28 cellular contexts compared by ENCODE assay signal in genomic region chr9:99180662-99181061, GRCh38. TPM values are rescaled to one million over a fixed set of nuclear protein-coding genes. Genes with fewer than 3 reads are reported as not detected.
A peak's percentile ranks its signal among the peaks of the same experiment; 100 is the strongest.
DNase-seq lines count a peak whose midpoint lies in the region; ATAC-seq and TF ChIP-seq lines count a peak whose summit lies in the region.
"Had no signal": no experiment of that assay in that cellular context is flagged by ENCODE, and none has a peak within 500 bp of the region (broad histone marks: within the 10 kb centered on the region; RNA-seq: fewer than 3 reads in every experiment).

No MANE protein-coding gene starts in this region.

- peaks cover 48% of the 10 kb centered on the region for H3K4me1 Mint-ChIP-seq in activated CD4-positive, alpha-beta T cell treated with anti-CD3 and anti-CD28 coated beads for 36 hours
- H3K4me1 Mint-ChIP-seq in activated CD4-positive, alpha-beta T cell treated with anti-CD3 and anti-CD28 coated beads, Interleukin-2, amount 10 ng/mL, durations not matched to agents 7 days and 5 days = peaks cover 55% of the 10 kb centered on the region
- peaks cover 69% of the 10 kb centered on the region for H3K4me1 Mint-ChIP-seq in activated T-helper 1 cell treated with anti-CD3 and anti-CD28 coated beads, Interleukin-12 subunit alpha, Interleukin-12 subunit beta, Interleukin-2, Interleukin-4 antibody, amounts not matched to agents 30 ng/mL and 10 ng/mL and 1 ng/mL, durations not matched to agents 14 hours and 24 hours and 36 hours (ENCODE audit: low read depth)

- peak overlapping the region; percentile 67 for H3K9ac ChIP-seq in smooth muscle cell (ENCODE audit: low read depth)
- H3K9ac ChIP-seq: parathyroid adenoma had no signal

- no peaks in the 10 kb centered on the region for H3K9me3 Mint-ChIP-seq in activated CD4-positive, alpha-beta T cell treated with anti-CD3 and anti-CD28 coated beads for 36 hours (ENCODE audit: low read depth)
- no peaks in the 10 kb centered on the region for H3K9me3 Mint-ChIP-seq in activated CD4-positive, alpha-beta T cell treated with anti-CD3 and anti-CD28 coated beads, Interleukin-2, amount 10 ng/mL, durations not matched to agents 7 days and 5 days
- no peaks in the 10 kb centered on the region for H3K9me3 Mint-ChIP-seq in activated T-helper 1 cell treated with anti-CD3 and anti-CD28 coated beads, Interleukin-12 subunit alpha, Interleukin-12 subunit beta, Interleukin-2, Interleukin-4 antibody, amounts not matched to agents 30 ng/mL and 10 ng/mL and 1 ng/mL, durations not matched to agents 14 hours and 24 hours and 36 hours
- H3K9me3 Mint-ChIP-seq: activated naive CD4-positive, alpha-beta T cell treated with anti-CD3 and anti-CD28 coated beads, Interleukin-2, amount 50 U/mL, for 24 hours; central memory CD8-positive, alpha-beta T cell; nephron progenitor cell had no signal

- H3K27me3 ChIP-seq in smooth muscle cell (ENCODE audit: low read depth) = no peaks in the 10 kb centered on the region

- POLR2A ChIA-PET in activated CD4-positive, alpha-beta T cell treated with anti-CD3 and anti-CD28 coated beads for 36 hours (lab: Charles Lee) = no interaction called here
- POLR2A ChIA-PET in activated CD4-positive, alpha-beta T cell treated with anti-CD3 and anti-CD28 coated beads, Interleukin-2, amount 10 ng/mL, durations not matched to agents 7 days and 5 days (lab: Charles Lee) = no interaction called here

- no peak overlapping the region for H3K4me3 ChIP-seq in smooth muscle cell
- H3K4me3 ChIP-seq: dorsolateral prefrontal cortex had no signal

- H3K27me3 Mint-ChIP-seq in activated CD4-positive, alpha-beta T cell treated with anti-CD3 and anti-CD28 coated beads for 36 hours = no peaks in the 10 kb centered on the region
- no peaks in the 10 kb centered on the region for H3K27me3 Mint-ChIP-seq in activated CD4-positive, alpha-beta T cell treated with anti-CD3 and anti-CD28 coated beads, Interleukin-2, amount 10 ng/mL, durations not matched to agents 7 days and 5 days
- peaks cover 3% of the 10 kb centered on the region for H3K27me3 Mint-ChIP-seq in activated T-helper 1 cell treated with anti-CD3 and anti-CD28 coated beads, Interleukin-12 subunit alpha, Interleukin-12 subunit beta, Interleukin-2, Interleukin-4 antibody, amounts not matched to agents 30 ng/mL and 10 ng/mL and 1 ng/mL, durations not matched to agents 14 hours and 24 hours and 36 hours (ENCODE audit: insufficient read depth)
- H3K27me3 Mint-ChIP-seq: activated naive CD4-positive, alpha-beta T cell treated with anti-CD3 and anti-CD28 coated beads, Interleukin-2, amount 50 U/mL, for 24 hours; central memory CD8-positive, alpha-beta T cell had no signal

- H3K4me3 Mint-ChIP-seq in activated CD4-positive, alpha-beta T cell treated with anti-CD3 and anti-CD28 coated beads for 36 hours = no peak overlapping the region
- no peak overlapping the region for H3K4me3 Mint-ChIP-seq in activated CD4-positive, alpha-beta T cell treated with anti-CD3 and anti-CD28 coated beads, Interleukin-2, amount 10 ng/mL, durations not matched to agents 7 days and 5 days
- no peak overlapping the region for H3K4me3 Mint-ChIP-seq in activated T-helper 1 cell treated with anti-CD3 and anti-CD28 coated beads, Interleukin-12 subunit alpha, Interleukin-12 subunit beta, Interleukin-2, Interleukin-4 antibody, amounts not matched to agents 30 ng/mL and 10 ng/mL and 1 ng/mL, durations not matched to agents 14 hours and 24 hours and 36 hours
- H3K4me3 Mint-ChIP-seq: activated naive CD4-positive, alpha-beta T cell treated with anti-CD3 and anti-CD28 coated beads, Interleukin-2, amount 50 U/mL, for 24 hours; central memory CD8-positive, alpha-beta T cell; nephron progenitor cell had no signal

- peak overlapping the region; percentile 77 for H3K27ac Mint-ChIP-seq in activated CD4-positive, alpha-beta T cell treated with anti-CD3 and anti-CD28 coated beads for 36 hours
- no peak overlapping the region for H3K27ac Mint-ChIP-seq in activated CD4-positive, alpha-beta T cell treated with anti-CD3 and anti-CD28 coated beads, Interleukin-2, amount 10 ng/mL, durations not matched to agents 7 days and 5 days
- H3K27ac Mint-ChIP-seq in activated T-helper 1 cell treated with anti-CD3 and anti-CD28 coated beads, Interleukin-12 subunit alpha, Interleukin-12 subunit beta, Interleukin-2, Interleukin-4 antibody, amounts not matched to agents 30 ng/mL and 10 ng/mL and 1 ng/mL, durations not matched to agents 14 hours and 24 hours and 36 hours = peak overlapping the region; percentile 86
- H3K27ac Mint-ChIP-seq: activated naive CD4-positive, alpha-beta T cell treated with anti-CD3 and anti-CD28 coated beads, Interleukin-2, amount 50 U/mL, for 24 hours; nephron progenitor cell had no signal

- intact Hi-C loops in activated CD4-positive, alpha-beta T cell treated with anti-CD3 and anti-CD28 coated beads for 36 hours (cut with DNase I, micrococcal nuclease) = loop anchor here (1.0 to 10.0 kb wide), 6 partner anchors 17 to 1417 kb away; partner anchors contain the start of gene NR4A3 (in 1 of the 2)
- intact Hi-C loops in activated T-helper 1 cell treated with anti-CD3 and anti-CD28 coated beads, Interleukin-12 subunit alpha, Interleukin-12 subunit beta, Interleukin-2, Interleukin-4 antibody, amounts not matched to agents 30 ng/mL and 10 ng/mL and 1 ng/mL, durations not matched to agents 14 hours and 24 hours and 36 hours (cut with micrococcal nuclease) = loop anchor here (1.0 to 5.0 kb wide), 10 partner anchors 17 to 1247 kb away; partner anchors contain the start of genes ALG2 and MSANTD3

- no peaks in the 10 kb centered on the region for H3K36me3 ChIP-seq in smooth muscle cell (ENCODE audit: low read depth)

- no peak overlapping the region for H2AFZ ChIP-seq in smooth muscle cell (ENCODE audit: low read depth)
- H2AFZ ChIP-seq: parathyroid adenoma had no signal

- H4K20me1 ChIP-seq in smooth muscle cell (ENCODE audit: low read depth) = no peaks in the 10 kb centered on the region

- peak; percentile 9 for ATAC-seq in activated CD4-positive, alpha-beta T cell treated with anti-CD3 and anti-CD28 coated beads for 36 hours
- peak; percentile 6 for ATAC-seq in GM18873 (IDR thresholded peaks at IDR 0.05; ENCODE audit: low FRiP score, unreplicated experiment)
- ATAC-seq in GM19397 (IDR thresholded peaks at IDR 0.05; ENCODE audit: unreplicated experiment) = no peak
- ATAC-seq: right cardiac atrium had no signal

- peak overlapping the region; percentile 59 for H3K4me2 ChIP-seq in smooth muscle cell

- no peaks in the 10 kb centered on the region for H3K79me2 ChIP-seq in smooth muscle cell (ENCODE audit: low read depth)
- H3K79me2 ChIP-seq: parathyroid adenoma had no signal

- H3F3A ChIP-seq in smooth muscle cell (ENCODE audit: low read depth) = peaks cover 14% of the 10 kb centered on the region

- DNase-seq in activated CD4-positive, alpha-beta T cell treated with anti-CD3 and anti-CD28 coated beads for 36 hours = no peak
- DNase-seq in activated CD4-positive, alpha-beta T cell treated with anti-CD3 and anti-CD28 coated beads, Interleukin-2, amount 10 ng/mL, durations not matched to agents 7 days and 5 days = no peak
- DNase-seq in activated T-helper 1 cell treated with anti-CD3 and anti-CD28 coated beads, Interleukin-12 subunit alpha, Interleukin-12 subunit beta, Interleukin-2, Interleukin-4 antibody, amounts not matched to agents 30 ng/mL and 10 ng/mL and 1 ng/mL, durations not matched to agents 14 hours and 24 hours and 36 hours (ENCODE audit: low spot score) = no peak
- DNase-seq in smooth muscle cell (lab: John Stamatoyannopoulos, UW; ENCODE audit: unreplicated experiment) = no peak
- no peak for DNase-seq in kidney tubule cell (ENCODE audit: low spot score)
- DNase-seq in NCI-H1048 (lab: John Stamatoyannopoulos, UW) = no peak
- DNase-seq: activated CD4-positive, alpha-beta T cell treated with anti-CD3 and anti-CD28 coated beads for 48 hours; AML-193; DMS53; dorsolateral prefrontal cortex; GOT3; IMR-90; islet precursor cell; NCI-H1417; NCI-H2081; NCI-H446; nephron progenitor cell; NK-92 treated with Interleukin-12 subunit alpha and Interleukin-12 subunit beta, amount 100 ng/mL, for 24 hours; right cardiac atrium; SHP77 treated with DMSO at 0.1 percent for 48 hours; stimulated activated CD4-positive, alpha-beta T cell treated with anti-CD3 and anti-CD28 coated beads, Interleukin-4, amount 100 ng/mL, for 4 hours; SW 1271; trophoblast cell had no signal

- CTCF ChIA-PET in activated CD4-positive, alpha-beta T cell treated with anti-CD3 and anti-CD28 coated beads for 36 hours (lab: Charles Lee) = interaction anchor here (0.6 to 0.8 kb wide), 4 partner anchors 16 to 1195 kb away, joined by 3 read pairs; no protein-coding TSS in a partner anchor
- CTCF ChIA-PET in activated CD4-positive, alpha-beta T cell treated with anti-CD3 and anti-CD28 coated beads, Interleukin-2, amount 10 ng/mL, durations not matched to agents 7 days and 5 days (lab: Charles Lee) = no interaction called here

- peaks cover 24% of the 10 kb centered on the region for H3K4me1 ChIP-seq in smooth muscle cell (ENCODE audit: low read depth)
- H3K4me1 ChIP-seq: parathyroid adenoma had no signal

- TF ChIP-seq CTCF in smooth muscle cell (IDR thresholded peaks at IDR 0.05; ENCODE audit: borderline replicate concordance, insufficient read depth, poor library complexity, severe bottlenecking) = no peak

- 89% methylated on average over 9 of the region's 9 CpGs for WGBS in smooth muscle cell (ENCODE audit: low lambda C conversion rate)

- peak overlapping the region; percentile 94 for H3K27ac ChIP-seq in smooth muscle cell (ENCODE audit: low read depth)
- H3K27ac ChIP-seq: dorsolateral prefrontal cortex, parathyroid adenoma had no signal

- no peaks in the 10 kb centered on the region for H3K36me3 Mint-ChIP-seq in activated CD4-positive, alpha-beta T cell treated with anti-CD3 and anti-CD28 coated beads for 36 hours (ENCODE audit: low read depth)
- H3K36me3 Mint-ChIP-seq in activated CD4-positive, alpha-beta T cell treated with anti-CD3 and anti-CD28 coated beads, Interleukin-2, amount 10 ng/mL, durations not matched to agents 7 days and 5 days (ENCODE audit: low read depth) = no peaks in the 10 kb centered on the region
- no peaks in the 10 kb centered on the region for H3K36me3 Mint-ChIP-seq in activated T-helper 1 cell treated with anti-CD3 and anti-CD28 coated beads, Interleukin-12 subunit alpha, Interleukin-12 subunit beta, Interleukin-2, Interleukin-4 antibody, amounts not matched to agents 30 ng/mL and 10 ng/mL and 1 ng/mL, durations not matched to agents 14 hours and 24 hours and 36 hours (ENCODE audit: low read depth)
- H3K36me3 Mint-ChIP-seq: activated naive CD4-positive, alpha-beta T cell treated with anti-CD3 and anti-CD28 coated beads, Interleukin-2, amount 50 U/mL, for 24 hours had no signal

- no peaks in the 10 kb centered on the region for H3K9me3 ChIP-seq in smooth muscle cell (replicated peaks; ENCODE audit: low read depth)

RNA-seq across cellular contexts. Expression of gene ALG2, which starts 41.1 kb away (rescaled TPM):
- 10 to 100 TPM; 22.8 to 31.1 TPM for total RNA-seq in activated CD4-positive, alpha-beta T cell treated with anti-CD3 and anti-CD28 coated beads for 36 hours
- 10 to 100 TPM; 21.2 to 30.5 TPM for total RNA-seq in activated CD4-positive, alpha-beta T cell treated with anti-CD3 and anti-CD28 coated beads, Interleukin-2, amount 10 ng/mL, durations not matched to agents 7 days and 5 days
- total RNA-seq in activated T-helper 1 cell treated with anti-CD3 and anti-CD28 coated beads, Interleukin-12 subunit alpha, Interleukin-12 subunit beta, Interleukin-2, Interleukin-4 antibody, amounts not matched to agents 30 ng/mL and 10 ng/mL and 1 ng/mL, durations not matched to agents 14 hours and 24 hours and 36 hours = 37.6 and 39.7 TPM in 2 replicates
- 53.6 and 60.4 TPM in 2 replicates for total RNA-seq in smooth muscle cell
- polyA plus RNA-seq in smooth muscle cell = 50.1 and 53.9 TPM in 2 replicates

RNA-seq across cellular contexts. Expression of gene SEC61B, which starts 41.4 kb away (rescaled TPM):
- 100 to 1,000 TPM in 1 of 2 experiments, 10 to 100 TPM in 1; 81.0 to 139 TPM for total RNA-seq in activated CD4-positive, alpha-beta T cell treated with anti-CD3 and anti-CD28 coated beads for 36 hours
- 100 to 1,000 TPM; 104 to 116 TPM for total RNA-seq in activated CD4-positive, alpha-beta T cell treated with anti-CD3 and anti-CD28 coated beads, Interleukin-2, amount 10 ng/mL, durations not matched to agents 7 days and 5 days
- 180 and 184 TPM in 2 replicates for total RNA-seq in activated T-helper 1 cell treated with anti-CD3 and anti-CD28 coated beads, Interleukin-12 subunit alpha, Interleukin-12 subunit beta, Interleukin-2, Interleukin-4 antibody, amounts not matched to agents 30 ng/mL and 10 ng/mL and 1 ng/mL, durations not matched to agents 14 hours and 24 hours and 36 hours
- 334 and 385 TPM in 2 replicates for total RNA-seq in smooth muscle cell
- 471 and 549 TPM in 2 replicates for polyA plus RNA-seq in smooth muscle cell
